12 cellular contexts compared by ENCODE assay signal in the genomic region with DNA sequence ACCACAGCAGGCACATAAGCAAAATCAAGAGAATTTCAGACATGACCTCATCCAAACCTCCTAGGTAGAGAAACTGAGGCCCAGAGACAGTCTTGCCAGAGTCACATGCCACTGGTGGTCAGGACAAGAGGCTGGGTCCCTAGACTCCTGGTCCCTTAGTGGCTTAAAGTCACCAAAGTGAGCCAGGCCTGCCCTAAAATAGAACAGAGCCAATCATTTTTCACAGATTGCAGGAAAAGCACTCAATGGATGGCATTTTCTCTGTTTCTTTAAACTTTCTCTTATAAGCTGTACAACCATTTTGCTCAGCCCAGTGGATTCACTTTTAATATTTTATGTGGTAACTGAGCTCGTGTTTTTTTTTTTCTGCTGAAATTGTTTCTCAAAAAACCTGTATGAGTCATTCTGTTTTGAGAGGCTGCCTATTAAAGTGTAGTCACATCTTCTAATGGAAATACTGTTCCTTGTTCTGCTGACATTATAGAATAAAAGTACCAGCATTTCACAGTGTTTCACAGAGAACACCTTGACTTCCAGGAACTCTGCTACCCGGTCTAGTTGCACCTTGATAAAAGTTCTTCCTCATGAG. TPM values are rescaled to one million over a fixed set of nuclear protein-coding genes. Genes with fewer than 3 reads are reported as not detected.
DNase-seq lines count a peak whose midpoint lies in the region; ATAC-seq and TF ChIP-seq lines count a peak whose summit lies in the region.
"Had no signal": no experiment of that assay in that cellular context is flagged by ENCODE, and none has a peak within 500 bp of the region (broad histone marks: within the 10 kb centered on the region; RNA-seq: fewer than 3 reads in every experiment).

No MANE protein-coding gene starts in this region.

- TF ChIP-seq POLR2A in IMR-90 (IDR thresholded peaks at IDR 0.05; ENCODE audit: low read depth, low read length): 0 out of 2 replicates have a peak, but pooled peaks have one; percentile 14
- TF ChIP-seq POLR2A in vagina (IDR thresholded peaks at IDR 0.05): no peak

- POLR2A ChIA-PET in IMR-90 (lab: Charles Lee; ENCODE audit: unreplicated experiment): no interaction called here
- POLR2A ChIA-PET in CD4-positive, alpha-beta T cell (lab: Charles Lee): no interaction called here

- H2BK5ac ChIP-seq in IMR-90 (ENCODE audit: low read depth, low read length, poor library complexity, severe bottlenecking): peak overlapping the region; percentile 85

- no peaks in the 10 kb centered on the region for H3K27me3 Mint-ChIP-seq in CD4-positive, alpha-beta T cell

- WGBS in IMR-90 (ENCODE audit: extremely low coverage in 2 of 2, insufficient read length in 1 of 2), 2 experiments: no CpG with 5 or more reads among the region's 2 CpGs

- no peak for TF ChIP-seq CTCF in IMR-90 (conservative IDR thresholded peaks at IDR 0.05; ENCODE audit: low read depth, low read length)
- no peak for TF ChIP-seq CTCF in brain microvascular endothelial cell (IDR thresholded peaks at IDR 0.05; ENCODE audit: low read depth, low read length, missing control alignments)
- TF ChIP-seq CTCF in foreskin keratinocyte (conservative IDR thresholded peaks at IDR 0.05): no peak
- no peak for TF ChIP-seq CTCF in vagina (IDR thresholded peaks at IDR 0.05)
- no peak for TF ChIP-seq CTCF in CD4-positive, alpha-beta T cell (IDR thresholded peaks at IDR 0.05)

- dilution Hi-C loops in IMR-90 (cut with HindIII; ENCODE audit: low sequenced_read_pairs, unreplicated experiment): no loop called here

- DNase-seq in IMR-90: peak; percentile 79
- no peak for DNase-seq in brain microvascular endothelial cell
- peak in 1 of 2 donors; percentile 62 for DNase-seq in foreskin keratinocyte
- DNase-seq in vagina (ENCODE audit: extremely low spot score in 2 of 2): no peak
- DNase-seq in HUDEP-2 (lab: John Stamatoyannopoulos, UW; ENCODE audit: unreplicated experiment in 76 of 76): no peak
- DNase-seq in CD4-positive, alpha-beta T cell: no peak
- DNase-seq in DMS53 treated with DMSO at 0.1 percent for 48 hours (lab: John Stamatoyannopoulos, UW; ENCODE audit: unreplicated experiment): no peak
- DNase-seq: activated CD4-positive, CD25-positive, alpha-beta regulatory T cell treated with anti-CD3 and anti-CD28 coated beads, Interleukin-2, amount 50 U/mL, for 72 hours; left cardiac atrium; natural killer cell; right lobe of liver had no signal

- H3K4me3 Mint-ChIP-seq in CD4-positive, alpha-beta T cell: no peak overlapping the region
- H3K4me3 Mint-ChIP-seq: natural killer cell had no signal

- peak overlapping the region; percentile 24; the same call in 1 of the 2 replicates for H3K23ac ChIP-seq in IMR-90 (ENCODE audit: low read depth, low read length)

- H3K4me1 ChIP-seq in IMR-90 (ENCODE audit: control insufficient read depth, insufficient read depth, low read length) (peaks cover 29% of the 10 kb centered on the region), foreskin keratinocyte (peaks cover 21% of the 10 kb centered on the region), vagina (peaks cover 22% of the 10 kb centered on the region)

- H3K36me3 ChIP-seq in IMR-90 (ENCODE audit: control insufficient read depth, insufficient read depth, low read length): no peaks in the 10 kb centered on the region
- no peaks in the 10 kb centered on the region for H3K36me3 ChIP-seq in brain microvascular endothelial cell (replicated peaks)
- H3K36me3 ChIP-seq in vagina: no peaks in the 10 kb centered on the region
- H3K36me3 ChIP-seq: cardiac muscle cell had no signal

- peak overlapping the region; percentile 71 for H3K4ac ChIP-seq in IMR-90 (ENCODE audit: low read depth, low read length)

- in situ Hi-C loops in IMR-90 (cut with MboI; ENCODE audit: low sequenced_read_pairs) (loop anchor here (25.0 kb wide), 1 partner anchor 91 kb away; a partner anchor contains a TSS), brain microvascular endothelial cell (cut with HindIII; ENCODE audit: low pct_ligation_motif_present, low sequenced_read_pairs) (no loop called here)

- no peaks in the 10 kb centered on the region for H3K36me3 Mint-ChIP-seq in CD4-positive, alpha-beta T cell (ENCODE audit: low read depth)
- H3K36me3 Mint-ChIP-seq: natural killer cell had no signal

- peak overlapping the region; percentile 61 for H2AK9ac ChIP-seq in IMR-90 (replicated peaks; ENCODE audit: low read depth, low read length, poor library complexity)

- H3K14ac ChIP-seq in IMR-90 (replicated peaks; ENCODE audit: low read depth, low read length): no peak overlapping the region; the same call in 1 of the 2 replicates

- peaks cover 0 to 26% of the 10 kb centered on the region in 2 experiments; a peak in 2 of 4 replicates for H3K79me1 ChIP-seq in IMR-90 (ENCODE audit: low read depth in 1 of 2, low read length in 2 of 2)

- CTCF ChIA-PET in IMR-90 (lab: Yijun Ruan, JAX): interaction anchor here (0.5 to 1.1 kb wide), 4 partner anchors 14 to 28 kb away, joined by 3 to 6 read pairs (median 4); no protein-coding TSS in a partner anchor
- CTCF ChIA-PET in CD4-positive, alpha-beta T cell (lab: Charles Lee): no interaction called here

- H3K9me3 ChIP-seq in IMR-90 (ENCODE audit: control insufficient read depth, insufficient read depth, low read length) (no peaks in the 10 kb centered on the region), vagina (no peaks in the 10 kb centered on the region)
- no peaks in the 10 kb centered on the region for H3K9me3 ChIP-seq in CD4-positive, alpha-beta T cell (ENCODE audit: control insufficient read depth, low read length)
- H3K9me3 ChIP-seq: right lobe of liver had no signal

- peak overlapping the region; percentile 80 for H4K91ac ChIP-seq in IMR-90 (ENCODE audit: insufficient read depth, low read depth, low read length)

- peak overlapping the region; percentile 58; the same call in 1 of the 2 replicates for H3K18ac ChIP-seq in IMR-90 (ENCODE audit: low read depth, low read length)

- ATAC-seq in IMR-90 (ENCODE audit: low read depth) (peak; percentile 1), foreskin keratinocyte (peak; percentile 3)
- no peak for ATAC-seq in CD4-positive, alpha-beta T cell (ENCODE audit: poor library complexity)
- ATAC-seq: natural killer cell, right lobe of liver had no signal

- peak overlapping the region; percentile 73; the same call in 1 of the 2 replicates for H2AK5ac ChIP-seq in IMR-90 (ENCODE audit: low read depth, low read length)

- H3K56ac ChIP-seq in IMR-90 (ENCODE audit: extremely low read depth, insufficient read depth, low read length): no peak overlapping the region

- H3K27ac ChIP-seq in IMR-90 (ENCODE audit: insufficient read depth, low read length): peak overlapping the region; percentile 68
- H3K27ac ChIP-seq in brain microvascular endothelial cell: peak overlapping the region; percentile 99
- peak overlapping the region; percentile 70 for H3K27ac ChIP-seq in foreskin keratinocyte
- peak overlapping the region; percentile 27 for H3K27ac ChIP-seq in vagina
- H3K27ac ChIP-seq in CD4-positive, alpha-beta T cell (ENCODE audit: low read depth, low read length): no peak overlapping the region
- H3K27ac ChIP-seq: cardiac muscle cell, right lobe of liver had no signal

- BruUV-seq in IMR-90 (replicated peaks; lab: Mats Ljungman, UMichigan): no TSS peak

- H3K4me3 ChIP-seq in IMR-90 (ENCODE audit: insufficient read depth, low read depth, low read length) (no peak overlapping the region), brain microvascular endothelial cell (ENCODE audit: low read depth, low read length) (no peak overlapping the region), vagina (no peak overlapping the region)
- H3K4me3 ChIP-seq: cardiac muscle cell, right lobe of liver had no signal

- H3K9ac ChIP-seq in IMR-90 (ENCODE audit: low read depth, low read length): no peak overlapping the region

- H4K5ac ChIP-seq in IMR-90 (ENCODE audit: low read depth, low read length): peak overlapping the region; percentile 25; the same call in 1 of the 2 replicates

- no peaks in the 10 kb centered on the region for H3K4me1 Mint-ChIP-seq in CD4-positive, alpha-beta T cell (ENCODE audit: low read depth)
- H3K4me1 Mint-ChIP-seq: natural killer cell had no signal

- peak overlapping the region; percentile 35; the same call in 1 of the 3 replicates for H2BK15ac ChIP-seq in IMR-90 (ENCODE audit: low read depth, low read length)

- no peaks in the 10 kb centered on the region for H3K9me3 Mint-ChIP-seq in CD4-positive, alpha-beta T cell
- H3K9me3 Mint-ChIP-seq: natural killer cell had no signal

- H3K9me1 ChIP-seq in IMR-90 (ENCODE audit: insufficient read depth, low read length): peaks cover 35% of the 10 kb centered on the region

- no peak for TF ChIP-seq RAD21 in IMR-90 (IDR thresholded peaks at IDR 0.05; ENCODE audit: low read length)

- peak overlapping the region; percentile 78 for H2BK20ac ChIP-seq in IMR-90 (ENCODE audit: low read depth, low read length)

- H4K20me1 ChIP-seq in IMR-90 (ENCODE audit: insufficient read depth, low read length): peaks cover 8% of the 10 kb centered on the region; the same call in 1 of the 2 replicates

- intact Hi-C loops in IMR-90 (cut with micrococcal nuclease): no loop called here
- intact Hi-C loops in vagina (cut with DNase I): no loop called here
- intact Hi-C loops in CD4-positive, alpha-beta T cell (cut with DNase I, micrococcal nuclease): no loop called here

- H4K8ac ChIP-seq in IMR-90 (ENCODE audit: low read depth in 2 of 2, low read length in 2 of 2): peak overlapping the region in 1 of 2 experiments; percentile 53; a peak in 2 of 4 replicates

- H3K27me3 ChIP-seq in IMR-90 (ENCODE audit: control insufficient read depth, insufficient read depth, low read length) (no peaks in the 10 kb centered on the region), brain microvascular endothelial cell (replicated peaks) (no peaks in the 10 kb centered on the region), foreskin keratinocyte (no peaks in the 10 kb centered on the region), vagina (no peaks in the 10 kb centered on the region)
- no peaks in the 10 kb centered on the region for H3K27me3 ChIP-seq in CD4-positive, alpha-beta T cell (ENCODE audit: control insufficient read depth, insufficient read depth, low read length)
- H3K27me3 ChIP-seq: cardiac muscle cell, right lobe of liver had no signal

- H2BK120ac ChIP-seq in IMR-90 (ENCODE audit: low read depth, low read length): peak overlapping the region; percentile 61

- H2AFZ ChIP-seq in IMR-90 (replicated peaks; ENCODE audit: low read length, poor library complexity): peak overlapping the region; percentile 6

- H3K4me2 ChIP-seq in IMR-90 (ENCODE audit: low read depth, low read length): peak overlapping the region; percentile 18; the same call in 1 of the 2 replicates

- H3K27ac Mint-ChIP-seq in CD4-positive, alpha-beta T cell: no peak overlapping the region

TF ChIP-seq in IMR-90, 13 proteins besides CTCF, POLR2A, EP300 and RAD21 (continues in another document):
- TF ChIP-seq RCOR1 (IDR thresholded peaks at IDR 0.05; ENCODE audit: insufficient replicate concordance, low read length) (peak; percentile 2), FOS (IDR thresholded peaks at IDR 0.05; ENCODE audit: low read depth, low read length) (peak; percentile 62)

RNA-seq across cellular contexts. Expression of a gene that starts 29.6 kb away (rescaled TPM):
- total RNA-seq in IMR-90 (2012; rRNA removed) (18.9 and 19.4 TPM in 2 replicates), foreskin keratinocyte (23.7 and 30.8 TPM in 2 replicates), vagina (22.1 TPM)
- polyA plus RNA-seq in IMR-90 (2012; rRNA removed) (43.9 and 46.6 TPM in 2 replicates), foreskin keratinocyte (16.5 and 21.0 TPM in 2 replicates)
- 19.1 and 50.3 TPM in 2 replicates for polyA plus RNA-seq in IMR-90 (2012; cell fraction: cytosol; rRNA removed)
- polyA plus RNA-seq in IMR-90 (2012; cell fraction: nucleus; rRNA removed; ENCODE audit: low replicate concordance): 35.5 and 93.9 TPM in 2 replicates
- not detected for total RNA-seq in CD4-positive, alpha-beta T cell

Comparison
In these comparisons a context has a peak if more than half of its experiments do, and no peak if none do; other contexts are left out.
1. RNA of a gene that starts 29.6 kb away (total RNA-seq): 23.7 to 30.8 TPM in foreskin keratinocyte, 22.1 TPM in vagina (single experiment) and 18.9 to 19.4 TPM in IMR-90; not detected in CD4-positive, alpha-beta T cell; every median in the first group is over 10 times any median in the second.